1 cellular context compared by ENCODE assay signal in genomic region chr14:105027718-105028117, GRCh38.
A peak's percentile ranks its signal among the peaks of the same experiment; 100 is the strongest.
TF ChIP-seq lines count a peak whose summit lies in the region.

No MANE protein-coding gene starts in this region.

TF ChIP-seq in HEK293T, 16 proteins besides CTCF, POLR2A, EP300 and RAD21:
- TF ChIP-seq ZNF384 (IDR thresholded peaks at IDR 0.05) = 0 out of 2 replicates have a peak, but pooled peaks have one; percentile 27
TF ChIP-seq in HEK293T: peak in this region for 1; not testable (repeated sequence) for 15.
